8 cellular contexts compared by ENCODE assay signal in the genomic region with DNA sequence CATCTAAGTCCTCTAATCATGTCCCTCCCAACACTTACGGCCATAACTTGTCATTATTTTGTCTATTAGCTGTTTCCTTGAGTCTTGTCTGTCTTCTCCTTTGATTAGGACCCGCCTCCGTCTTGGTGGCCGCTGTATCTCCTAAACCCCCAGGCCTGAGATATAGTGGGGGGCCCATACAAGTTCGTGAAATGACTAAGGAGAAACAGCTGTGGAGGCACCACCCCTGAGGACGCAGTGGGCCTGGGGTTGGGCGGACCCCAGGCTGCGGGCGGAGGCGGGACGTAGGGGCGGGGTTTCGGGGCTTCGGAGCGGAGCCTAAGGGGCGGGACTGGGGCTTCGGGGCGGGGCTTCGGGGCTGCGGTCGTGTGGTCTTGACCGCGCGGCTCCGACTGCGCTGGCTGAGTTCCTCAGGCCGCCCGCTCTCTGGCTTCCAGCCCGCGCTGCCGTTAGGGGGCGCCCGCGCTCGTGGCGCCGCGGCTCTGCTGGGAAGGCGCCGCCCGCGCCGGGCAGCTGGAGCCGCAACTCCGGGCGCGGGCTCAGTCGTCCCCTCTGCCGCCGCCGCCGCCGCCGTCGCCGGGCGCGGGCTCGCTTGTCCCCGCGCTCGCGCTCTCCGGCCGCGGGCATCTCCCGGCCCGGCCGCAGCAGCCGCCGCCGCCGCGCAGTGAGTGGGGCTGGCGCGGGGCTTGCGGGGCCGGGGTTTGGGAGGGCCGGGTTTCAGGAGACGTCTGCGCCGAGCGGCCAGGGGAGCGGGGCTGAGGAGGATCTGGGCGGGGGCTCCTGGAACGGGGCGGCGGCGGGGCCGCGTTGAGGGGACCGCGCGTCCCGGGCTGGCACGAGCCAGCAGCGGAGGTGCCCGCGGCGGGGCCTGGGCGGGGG.
DNase-seq lines count a peak whose midpoint lies in the region; ATAC-seq lines count a peak whose summit lies in the region.

A gene (plus strand): TSS at position 591 of the 879 bp plus-strand sequence. CDS start 6,660 bp downstream, outside the sequence.

- peak; percentile 76 for ATAC-seq in GM18517 (IDR thresholded peaks at IDR 0.05; ENCODE audit: unreplicated experiment)
- peak; percentile 88 for ATAC-seq in HG03045 (IDR thresholded peaks at IDR 0.05; ENCODE audit: unreplicated experiment)

- H3K4me1 ChIP-seq in iPS-20b (ENCODE audit: insufficient read depth, low read length), result peaks cover 41% of the 10 kb centered on the region

- H3K27me3 ChIP-seq in iPS-20b (ENCODE audit: insufficient read depth, low read length), result no peaks in the 10 kb centered on the region

- H3K4me3 ChIP-seq in iPS-20b (ENCODE audit: low read length) (peak within 1 kb of the TSS; percentile 93), skin epidermis (peak within 1 kb of the TSS; percentile 62 to 84 (median 75))

- H3K27ac ChIP-seq in iPS-20b (ENCODE audit: low read length) (peak within 1 kb of the TSS; percentile 65), skin epidermis (peak within 1 kb of the TSS; percentile 47 to 94 (median 79))

- H3K9me3 ChIP-seq in iPS-20b (ENCODE audit: insufficient read depth, low read depth, low read length), result no peaks in the 10 kb centered on the region

- no peaks in the 10 kb centered on the region for H3K36me3 ChIP-seq in iPS-20b (ENCODE audit: insufficient read depth, low read depth, low read length)

- H3K9ac ChIP-seq in iPS-20b (ENCODE audit: low read depth, low read length), result peak within 1 kb of the TSS; percentile 81; the same call in 1 of the 2 replicates

- DNase-seq in 8988T, result peak; percentile 78
- peak; percentile 70 for DNase-seq in NCI-H2107 (lab: John Stamatoyannopoulos, UW)
- DNase-seq in UCSD-AML1 (lab: John Stamatoyannopoulos, UW; ENCODE audit: unreplicated experiment), result peak; percentile 97
- peak; percentile 89 for DNase-seq in brain pericyte (ENCODE audit: low read depth, low spot score)

Comparison
In these comparisons a context has a peak if more than half of its experiments do, and no peak if none do; other contexts are left out.
1. Peak in every context shown above with its lines: DNase-seq, ATAC-seq, H3K4me3 ChIP-seq and H3K27ac ChIP-seq.